Comparison of ENCODE assay signal across 15 cellular contexts in the genomic region with DNA sequence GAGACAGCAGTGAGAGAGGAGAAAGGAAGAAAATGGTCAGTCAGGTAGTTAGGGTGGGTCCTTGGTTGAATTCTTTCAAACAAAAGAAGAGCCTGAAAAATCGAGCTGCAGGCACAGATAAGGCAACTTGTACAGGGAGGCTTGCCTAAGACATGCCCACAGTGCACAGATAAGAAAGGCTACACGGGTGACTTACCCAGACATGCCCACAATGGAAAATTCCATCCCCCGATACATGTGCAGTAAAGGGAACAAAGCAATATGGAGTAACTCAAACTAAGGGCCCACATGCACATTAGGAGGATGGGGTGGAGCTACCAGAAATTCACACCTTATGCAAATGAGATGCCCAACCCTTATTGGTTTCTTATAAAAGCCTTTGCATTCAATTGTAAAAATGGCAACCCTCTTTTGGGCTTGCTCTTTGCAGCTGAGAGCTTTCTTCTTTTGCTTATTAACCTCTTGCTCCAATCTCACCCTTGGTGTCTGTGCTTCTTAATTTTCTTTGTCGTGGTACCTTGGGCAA.
DNase-seq lines count a peak whose midpoint lies in the region; ATAC-seq and TF ChIP-seq lines count a peak whose summit lies in the region.
"Had no signal": no experiment of that assay in that cellular context is flagged by ENCODE, and none has a peak within 500 bp of the region (broad histone marks: within the 10 kb centered on the region; RNA-seq: fewer than 3 reads in every experiment).

No MANE protein-coding gene starts in this region.

- H3K4me3 ChIP-seq in HUES6 (ENCODE audit: low read depth, low read length) (no peak overlapping the region), neural progenitor cell (no peak overlapping the region)
- no peak overlapping the region for H3K4me3 ChIP-seq in CD4-positive, alpha-beta memory T cell (ENCODE audit: low read length in 2 of 2)

- H3K9ac ChIP-seq in HUES6 (ENCODE audit: low read length) (peak overlapping the region; percentile 34), neural progenitor cell (no peak overlapping the region)

- H3K27ac Mint-ChIP-seq in neural progenitor cell: no peak overlapping the region
- no peak overlapping the region for H3K27ac Mint-ChIP-seq in CD4-positive, alpha-beta memory T cell
- no peak overlapping the region for H3K27ac Mint-ChIP-seq in stimulated activated effector memory CD8-positive, alpha-beta T cell treated with anti-CD3 and anti-CD28 coated beads, Interleukin-12 subunit alpha, Interleukin-12 subunit beta, amount 100 ng/mL, for 72 hours
- H3K27ac Mint-ChIP-seq: activated naive CD8-positive, alpha-beta T cell treated with anti-CD3 and anti-CD28 coated beads for 36 hours; dendritic cell treated with granulocyte-macrophage colony-stimulating factor and Interleukin-4, amounts not matched to agents 40 ng/mL and 50 ng/mL, for 4 days; T-helper 17 cell had no signal

- POLR2A ChIA-PET in CD4-positive, alpha-beta memory T cell (lab: Charles Lee; ENCODE audit: partially characterized antibody): no interaction called here

- peak; percentile 23 for ATAC-seq in GM18909 (IDR thresholded peaks at IDR 0.05; ENCODE audit: poor library complexity, unreplicated experiment)
- no peak for ATAC-seq in stimulated activated effector memory CD8-positive, alpha-beta T cell treated with anti-CD3 and anti-CD28 coated beads, Interleukin-12 subunit alpha, Interleukin-12 subunit beta, amount 100 ng/mL, for 72 hours
- ATAC-seq: T-helper 17 cell had no signal

- H3K4me1 Mint-ChIP-seq in neural progenitor cell: peaks cover 3% of the 10 kb centered on the region
- no peaks in the 10 kb centered on the region for H3K4me1 Mint-ChIP-seq in CD4-positive, alpha-beta memory T cell
- peaks cover 5% of the 10 kb centered on the region for H3K4me1 Mint-ChIP-seq in stimulated activated effector memory CD8-positive, alpha-beta T cell treated with anti-CD3 and anti-CD28 coated beads, Interleukin-12 subunit alpha, Interleukin-12 subunit beta, amount 100 ng/mL, for 72 hours
- H3K4me1 Mint-ChIP-seq: activated naive CD8-positive, alpha-beta T cell treated with anti-CD3 and anti-CD28 coated beads for 36 hours; CD14-positive monocyte; T-helper 17 cell had no signal

- H3K36me3 ChIP-seq in HUES6 (ENCODE audit: control insufficient read depth, insufficient read depth, low read length) (peaks cover 2% of the 10 kb centered on the region; the same call in 1 of the 2 replicates), neural progenitor cell (no peaks in the 10 kb centered on the region)
- H3K36me3 ChIP-seq in CD4-positive, alpha-beta memory T cell (ENCODE audit: insufficient read depth, low read length): no peaks in the 10 kb centered on the region

- peak overlapping the region; percentile 24 for H3K4me2 ChIP-seq in neural progenitor cell

- no peaks in the 10 kb centered on the region for H3K27me3 Mint-ChIP-seq in neural progenitor cell (ENCODE audit: insufficient read depth, low read depth)
- peaks cover 0 to 2% of the 10 kb centered on the region in 2 donors for H3K27me3 Mint-ChIP-seq in CD4-positive, alpha-beta memory T cell
- H3K27me3 Mint-ChIP-seq: dendritic cell treated with granulocyte-macrophage colony-stimulating factor and Interleukin-4, amounts not matched to agents 40 ng/mL and 50 ng/mL, for 4 days had no signal

- H3K79me2 ChIP-seq in neural progenitor cell (ENCODE audit: low read depth): no peaks in the 10 kb centered on the region

- H4K20me1 ChIP-seq in neural progenitor cell (ENCODE audit: low read depth): no peaks in the 10 kb centered on the region

- H3K4me1 ChIP-seq in HUES6 (ENCODE audit: control insufficient read depth, insufficient read depth, low read length): peaks cover 18% of the 10 kb centered on the region
- peaks cover 18% of the 10 kb centered on the region for H3K4me1 ChIP-seq in neural progenitor cell
- no peaks in the 10 kb centered on the region for H3K4me1 ChIP-seq in CD4-positive, alpha-beta memory T cell (ENCODE audit: insufficient read depth, low read length)

- no peaks in the 10 kb centered on the region for H3F3A ChIP-seq in neural progenitor cell (ENCODE audit: low read depth)

- intact Hi-C loops in CD4-positive, alpha-beta memory T cell (cut with micrococcal nuclease): no loop called here

- CTCF ChIA-PET in CD4-positive, alpha-beta memory T cell (lab: Charles Lee; ENCODE audit: partially characterized antibody): no interaction called here

- no peak overlapping the region for H3K4me3 Mint-ChIP-seq in neural progenitor cell
- no peak overlapping the region for H3K4me3 Mint-ChIP-seq in CD4-positive, alpha-beta memory T cell
- H3K4me3 Mint-ChIP-seq in stimulated activated effector memory CD8-positive, alpha-beta T cell treated with anti-CD3 and anti-CD28 coated beads, Interleukin-12 subunit alpha, Interleukin-12 subunit beta, amount 100 ng/mL, for 72 hours: no peak overlapping the region
- H3K4me3 Mint-ChIP-seq: activated naive CD8-positive, alpha-beta T cell treated with anti-CD3 and anti-CD28 coated beads for 36 hours; CD14-positive monocyte; dendritic cell treated with granulocyte-macrophage colony-stimulating factor and Interleukin-4, amounts not matched to agents 40 ng/mL and 50 ng/mL, for 4 days; T-helper 17 cell had no signal

- DNase-seq in dermis blood vessel endothelial cell (peak; percentile 1), neural progenitor cell (ENCODE audit: low spot score) (no peak)
- DNase-seq in effector CD8-positive, alpha-beta T cell (lab: John Stamatoyannopoulos, UW): no peak
- DNase-seq in stimulated activated CD4-positive, alpha-beta T cell treated with anti-CD3 and anti-CD28 coated beads, Interleukin-15, amount 100 ng/mL, for 24 hours: no peak
- DNase-seq in CD4-positive, alpha-beta memory T cell: no peak
- no peak for DNase-seq in stimulated activated effector memory CD8-positive, alpha-beta T cell treated with anti-CD3 and anti-CD28 coated beads, Interleukin-12 subunit alpha, Interleukin-12 subunit beta, amount 100 ng/mL, for 72 hours (ENCODE audit: low spot score in 2 of 2)
- DNase-seq: activated naive CD8-positive, alpha-beta T cell treated with anti-CD3 and anti-CD28 coated beads for 36 hours; NCI-H1930; stimulated activated CD4-positive, alpha-beta T cell treated with anti-CD3 and anti-CD28 coated beads, Interleukin-2, amount 100 ng/mL, for 48 hours; substantia nigra; T-helper 17 cell had no signal

- peaks cover 7% of the 10 kb centered on the region for H3K9me3 ChIP-seq in HUES6 (ENCODE audit: control insufficient read depth, insufficient read depth, low read depth, low read length)
- H3K9me3 ChIP-seq in neural progenitor cell (ENCODE audit: low read depth): no peaks in the 10 kb centered on the region
- H3K9me3 ChIP-seq in CD4-positive, alpha-beta memory T cell (ENCODE audit: control insufficient read depth in 1 of 2, low read length in 2 of 2): no peaks in the 10 kb centered on the region

- no peak for TF ChIP-seq CTCF in neural progenitor cell (IDR thresholded peaks at IDR 0.05)

- H3K9me3 Mint-ChIP-seq in neural progenitor cell: no peaks in the 10 kb centered on the region
- no peaks in the 10 kb centered on the region for H3K9me3 Mint-ChIP-seq in CD4-positive, alpha-beta memory T cell
- no peaks in the 10 kb centered on the region for H3K9me3 Mint-ChIP-seq in stimulated activated effector memory CD8-positive, alpha-beta T cell treated with anti-CD3 and anti-CD28 coated beads, Interleukin-12 subunit alpha, Interleukin-12 subunit beta, amount 100 ng/mL, for 72 hours
- H3K9me3 Mint-ChIP-seq: activated naive CD8-positive, alpha-beta T cell treated with anti-CD3 and anti-CD28 coated beads for 36 hours; dendritic cell treated with granulocyte-macrophage colony-stimulating factor and Interleukin-4, amounts not matched to agents 40 ng/mL and 50 ng/mL, for 4 days had no signal

- no peaks in the 10 kb centered on the region for H3K27me3 ChIP-seq in HUES6 (ENCODE audit: control insufficient read depth, insufficient read depth, low read length)
- H3K27me3 ChIP-seq in neural progenitor cell: no peaks in the 10 kb centered on the region
- no peaks in the 10 kb centered on the region for H3K27me3 ChIP-seq in CD4-positive, alpha-beta memory T cell (ENCODE audit: insufficient read depth, low read length)

- peak overlapping the region; percentile 7; the same call in 1 of the 2 replicates for H3K27ac ChIP-seq in HUES6 (ENCODE audit: low read depth, low read length)
- H3K27ac ChIP-seq in neural progenitor cell: no peak overlapping the region
- no peak overlapping the region for H3K27ac ChIP-seq in CD4-positive, alpha-beta memory T cell (ENCODE audit: low read depth, low read length)

- peak overlapping the region; percentile 74 for H2AFZ ChIP-seq in neural progenitor cell (replicated peaks)

- H3K36me3 Mint-ChIP-seq in neural progenitor cell: no peaks in the 10 kb centered on the region
- no peaks in the 10 kb centered on the region for H3K36me3 Mint-ChIP-seq in CD4-positive, alpha-beta memory T cell
- no peaks in the 10 kb centered on the region for H3K36me3 Mint-ChIP-seq in stimulated activated effector memory CD8-positive, alpha-beta T cell treated with anti-CD3 and anti-CD28 coated beads, Interleukin-12 subunit alpha, Interleukin-12 subunit beta, amount 100 ng/mL, for 72 hours
- H3K36me3 Mint-ChIP-seq: activated naive CD8-positive, alpha-beta T cell treated with anti-CD3 and anti-CD28 coated beads for 36 hours; CD14-positive monocyte had no signal
